ENCODE assay signal across 6 cellular contexts in genomic region chr9:137021979-137022619, GRCh38. TPM values are rescaled to one million over a fixed set of nuclear protein-coding genes. Genes with fewer than 3 reads are reported as not detected.
A peak's percentile ranks its signal among the peaks of the same experiment; 100 is the strongest.
DNase-seq lines count a peak whose midpoint lies in the region; ATAC-seq, FAIRE-seq and TF ChIP-seq lines count a peak whose summit lies in the region.

No MANE protein-coding gene starts in this region.

- peak; percentile 99 for DNase-seq in H54 (ENCODE audit: insufficient read length, low spot score)
- peak; percentile 74 to 77 for DNase-seq in SW 1271 (lab: John Stamatoyannopoulos, UW)
- DNase-seq in central memory CD8-positive, alpha-beta T cell (ENCODE audit: low spot score in 2 of 2), result peak; percentile 45 to 58
- peak; percentile 81 for DNase-seq in sciatic nerve (ENCODE audit: low spot score)
- no peak for DNase-seq in OCI-M2 (lab: John Stamatoyannopoulos, UW; ENCODE audit: unreplicated experiment)
- DNase-seq in cortex of kidney (lab: John Stamatoyannopoulos, UW), result no peak

- peak; percentile 64 for ATAC-seq in central memory CD8-positive, alpha-beta T cell (replicated peaks; ENCODE audit: extremely low read depth, poor library complexity, severe bottlenecking)
- peak; percentile 58 for ATAC-seq in sciatic nerve

- TF ChIP-seq POLR2A in H54 (IDR thresholded peaks at IDR 0.05; ENCODE audit: low read depth, low read length), result no peak

- H3K27ac Mint-ChIP-seq in central memory CD8-positive, alpha-beta T cell (ENCODE audit: low read depth), result no peak overlapping the region

- H3K9me3 Mint-ChIP-seq in central memory CD8-positive, alpha-beta T cell, result no peaks in the 10 kb centered on the region

- no peaks in the 10 kb centered on the region for H3K27me3 Mint-ChIP-seq in central memory CD8-positive, alpha-beta T cell

- H3K4me1 Mint-ChIP-seq in central memory CD8-positive, alpha-beta T cell, result peaks cover 18% of the 10 kb centered on the region

- FAIRE-seq in H54 (lab: Jason Lieb, UNC), result peak; percentile 97

- no peak overlapping the region for H3K4me3 Mint-ChIP-seq in central memory CD8-positive, alpha-beta T cell

- intact Hi-C loops in sciatic nerve (cut with DNase I), result loop anchor here (10.0 kb wide), 1 partner anchor 177 kb away; the partner anchor contains the start of genes AJM1 and PHPT1

- H3K36me3 Mint-ChIP-seq in central memory CD8-positive, alpha-beta T cell (ENCODE audit: insufficient read depth), result peaks cover 6% of the 10 kb centered on the region

RNA-seq across cellular contexts. Expression of gene ABCA2, which starts 5.9 kb away (rescaled TPM):
- 298 TPM for total RNA-seq in sciatic nerve

RNA-seq across cellular contexts. Expression of gene FUT7, which starts 9.8 kb away (rescaled TPM):
- total RNA-seq in sciatic nerve, result 0.18 TPM

RNA-seq across cellular contexts. Expression of gene NPDC1, which starts 23.9 kb away (rescaled TPM):
- total RNA-seq in sciatic nerve, result 157 TPM

RNA-seq across cellular contexts. Expression of gene CLIC3, which starts 25.7 kb away (rescaled TPM):
- total RNA-seq in sciatic nerve, result 11.3 TPM

RNA-seq across cellular contexts. Expression of gene PAXX, which starts 29.9 kb away (rescaled TPM):
- total RNA-seq in sciatic nerve, result 46.6 TPM

Comparison
In these comparisons a context has a peak if more than half of its experiments do, and no peak if none do; other contexts are left out.
1. DNase-seq: peak in H54 (single experiment), SW 1271 (2 of 2), central memory CD8-positive, alpha-beta T cell (2 of 2) and sciatic nerve (single experiment); none in OCI-M2 (single experiment) and cortex of kidney (single experiment).